In the genomic region with DNA sequence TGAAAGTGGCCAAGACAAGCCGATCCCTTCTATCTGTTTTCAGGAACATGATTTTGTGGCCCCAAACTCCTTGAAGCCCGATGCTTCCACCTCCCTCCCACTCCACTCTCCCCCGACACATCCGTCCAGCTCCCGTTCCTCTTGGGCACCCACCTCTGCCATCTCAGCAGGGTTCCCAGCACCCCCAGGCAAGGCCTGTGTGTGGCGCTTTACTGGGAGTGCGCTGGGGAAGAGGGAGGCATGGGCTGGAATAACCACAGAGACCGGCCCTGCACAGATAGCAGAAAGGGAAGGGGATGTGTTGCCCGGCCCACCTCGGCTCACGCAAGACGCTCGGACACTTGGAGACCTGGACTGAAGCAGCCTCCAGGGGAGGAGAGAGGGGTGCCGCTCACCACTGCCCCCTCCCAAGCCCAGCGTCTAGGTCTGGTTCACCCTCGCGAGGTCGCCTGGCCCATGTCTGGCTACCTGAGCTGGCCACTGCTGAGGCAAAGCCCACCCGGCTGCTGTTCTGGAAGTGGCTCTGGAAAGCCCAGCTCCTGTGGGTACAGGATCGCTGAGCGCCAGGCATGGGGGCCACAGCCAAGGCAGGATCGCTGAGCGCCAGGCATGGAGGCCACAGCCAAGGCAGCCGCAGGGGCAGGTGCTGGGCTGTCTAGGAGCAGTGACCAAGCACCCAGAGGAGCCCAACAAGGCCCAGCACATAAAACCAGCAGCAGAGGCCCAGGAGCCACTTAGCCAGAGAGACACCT, we compare ENCODE assay signal across 1 cellular context.
TF ChIP-seq lines count a peak whose summit lies in the region.

No MANE protein-coding gene starts in this region.

TF ChIP-seq in K562, 482 proteins besides CTCF, POLR2A, EP300 and RAD21:
- TF ChIP-seq SRSF1 (IDR thresholded peaks at IDR 0.05; ENCODE audit: low read depth, low read length) (no peak), ZFP30 (CRISPR knock-in tag; IDR thresholded peaks at IDR 0.05; ENCODE audit: borderline replicate concordance) (no peak), SRSF7 (optimal IDR thresholded peaks at IDR 0.05; ENCODE audit: low read depth, low read length) (no peak)
- TF ChIP-seq, protein P1, sequence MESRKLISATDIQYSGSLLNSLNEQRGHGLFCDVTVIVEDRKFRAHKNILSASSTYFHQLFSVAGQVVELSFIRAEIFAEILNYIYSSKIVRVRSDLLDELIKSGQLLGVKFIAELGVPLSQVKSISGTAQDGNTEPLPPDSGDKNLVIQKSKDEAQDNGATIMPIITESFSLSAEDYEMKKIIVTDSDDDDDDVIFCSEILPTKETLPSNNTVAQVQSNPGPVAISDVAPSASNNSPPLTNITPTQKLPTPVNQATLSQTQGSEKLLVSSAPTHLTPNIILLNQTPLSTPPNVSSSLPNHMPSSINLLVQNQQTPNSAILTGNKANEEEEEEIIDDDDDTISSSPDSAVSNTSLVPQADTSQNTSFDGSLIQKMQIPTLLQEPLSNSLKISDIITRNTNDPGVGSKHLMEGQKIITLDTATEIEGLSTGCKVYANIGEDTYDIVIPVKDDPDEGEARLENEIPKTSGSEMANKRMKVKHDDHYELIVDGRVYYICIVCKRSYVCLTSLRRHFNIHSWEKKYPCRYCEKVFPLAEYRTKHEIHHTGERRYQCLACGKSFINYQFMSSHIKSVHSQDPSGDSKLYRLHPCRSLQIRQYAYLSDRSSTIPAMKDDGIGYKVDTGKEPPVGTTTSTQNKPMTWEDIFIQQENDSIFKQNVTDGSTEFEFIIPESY (CRISPR knock-in tag; IDR thresholded peaks at IDR 0.05) = 0 out of 2 replicates have a peak, but pooled peaks have one; percentile 39
- TF ChIP-seq, protein P2, sequence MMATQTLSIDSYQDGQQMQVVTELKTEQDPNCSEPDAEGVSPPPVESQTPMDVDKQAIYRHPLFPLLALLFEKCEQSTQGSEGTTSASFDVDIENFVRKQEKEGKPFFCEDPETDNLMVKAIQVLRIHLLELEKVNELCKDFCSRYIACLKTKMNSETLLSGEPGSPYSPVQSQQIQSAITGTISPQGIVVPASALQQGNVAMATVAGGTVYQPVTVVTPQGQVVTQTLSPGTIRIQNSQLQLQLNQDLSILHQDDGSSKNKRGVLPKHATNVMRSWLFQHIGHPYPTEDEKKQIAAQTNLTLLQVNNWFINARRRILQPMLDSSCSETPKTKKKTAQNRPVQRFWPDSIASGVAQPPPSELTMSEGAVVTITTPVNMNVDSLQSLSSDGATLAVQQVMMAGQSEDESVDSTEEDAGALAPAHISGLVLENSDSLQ (IDR thresholded peaks at IDR 0.05) = no peak
